32 cellular contexts compared by ENCODE assay signal in the genomic region with DNA sequence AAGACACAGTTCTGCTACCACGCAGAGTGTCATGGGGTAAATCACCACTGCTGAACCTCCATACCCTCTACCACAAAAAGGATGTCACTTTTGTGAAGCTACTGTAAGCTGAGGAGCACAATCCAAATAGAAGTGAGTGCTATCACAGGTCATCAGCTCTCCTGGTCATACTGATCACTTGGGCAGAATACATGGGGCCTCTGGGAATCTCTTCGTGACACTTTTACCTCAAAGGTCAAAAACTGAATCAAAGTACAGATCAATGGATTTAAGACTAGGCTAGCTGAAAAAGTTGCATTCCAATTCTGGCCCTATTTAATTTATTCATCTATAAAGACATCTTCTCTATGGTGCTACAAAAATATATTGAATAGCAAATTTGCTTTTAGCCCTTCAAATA.
"Had no signal": no experiment of that assay in that cellular context is flagged by ENCODE, and none has a peak within 500 bp of the region (broad histone marks: within the 10 kb centered on the region; RNA-seq: fewer than 3 reads in every experiment).

No MANE protein-coding gene starts in this region.

- H3K4me2 ChIP-seq: SK-N-SH had no signal

- H3K27ac ChIP-seq: brain microvascular endothelial cell, colonic mucosa, Peyer's patch, SJSA1 had no signal

- FAIRE-seq: K562, TTC549 had no signal

- H3K4me3 ChIP-seq: colonic mucosa, K562, Peyer's patch, SJSA1 had no signal

- H3K27me3 ChIP-seq: brain microvascular endothelial cell, colonic mucosa, Peyer's patch, SJSA1 had no signal

- DNase-seq: activated CD4-positive, alpha-beta T cell treated with anti-CD3 and anti-CD28 coated beads, Interleukin-2, amount 10 ng/mL, durations not matched to agents 24 days and 14 days; activated CD4-positive, alpha-beta T cell treated with anti-CD3 and anti-CD28 coated beads, Interleukin-2, amount 50 U/mL, for 4 hours; activated CD8-positive, alpha-beta T cell treated with anti-CD3 and anti-CD28 coated beads for 36 hours; activated effector memory CD4-positive, alpha-beta T cell treated with anti-CD3 and anti-CD28 coated beads, Interleukin-2, amount 50 U/mL, for 16 hours; activated naive CD4-positive, alpha-beta T cell; activated naive CD4-positive, alpha-beta T cell treated with anti-CD3 and anti-CD28 coated beads, Interleukin-2, amount 50 U/mL, for 16 hours; activated naive CD8-positive, alpha-beta T cell treated with anti-CD3 and anti-CD28 coated beads for 36 hours; activated T-cell treated with anti-CD3 and anti-CD28 coated beads, Interleukin-2, amount 50 U/mL, for 1 hour; activated T-cell treated with anti-CD3 and anti-CD28 coated beads, Interleukin-2, amount 50 U/mL, for 72 hours; amniotic stem cell; aorta; brain microvascular endothelial cell; central memory CD4-positive, alpha-beta T cell; colonic mucosa; Karpas-422; NCI-H1417 treated with DMSO at 0.1 percent for 48 hours; NCI-H2029; NCI-H2107; NCI-H226; NCI-H446 treated with DMSO at 0.1 percent for 48 hours; NCI-H524; NCI-H82; NK-92 treated with Interleukin-12 subunit alpha and Interleukin-12 subunit beta, amount 100 ng/mL, for 24 hours; PC-3; Peyer's patch; RPMI8226; SHP77 treated with DMSO at 0.1 percent for 48 hours; SK-N-SH had no signal

- H3K9ac ChIP-seq: SK-N-SH had no signal

- H3K4me1 ChIP-seq: colonic mucosa, Peyer's patch, SJSA1 had no signal

- H3K36me3 ChIP-seq: colonic mucosa, Peyer's patch, SJSA1 had no signal

- H3K9me3 ChIP-seq: colonic mucosa, Peyer's patch, SJSA1, SK-N-SH had no signal

- ATAC-seq: activated CD8-positive, alpha-beta T cell treated with anti-CD3 and anti-CD28 coated beads for 36 hours; activated T-cell treated with anti-CD3 and anti-CD28 coated beads, Interleukin-2, amount 50 U/mL, for 72 hours; activated T-helper 17 cell treated with anti-CD3 and anti-CD28 coated beads, Interleukin-2, amount 50 U/mL, for 72 hours; K562; PC-3 had no signal
